1 cellular context compared by ENCODE assay signal in genomic region chr11:119018074-119018938, GRCh38.
TF ChIP-seq lines count a peak whose summit lies in the region.

TSS of gene RPS25 (minus strand) at chr11:119018343. CDS start at chr11:119018284, 59 bp downstream.
TSS of gene TRAPPC4 (plus strand) at chr11:119018766. CDS start at chr11:119018796, 30 bp downstream.

TF ChIP-seq in HepG2, 621 proteins besides CTCF, POLR2A, EP300 and RAD21 (continued from another document and continues in another):
- TF ChIP-seq ATF4 (CRISPR knock-in tag; IDR thresholded peaks at IDR 0.05) (peak in 1 of 2 experiments; percentile 63; a peak in 2 of 4 replicates), RNF2 (conservative IDR thresholded peaks at IDR 0.05; ENCODE audit: low read depth) (0 out of 2 replicates have a peak, but pooled peaks have one; percentile 45), TCF7L2 (IDR thresholded peaks at IDR 0.05; ENCODE audit: low read depth, low read length) (no peak), SPEN (CRISPR knock-in tag; IDR thresholded peaks at IDR 0.05; ENCODE audit: low read depth) (peak; percentile 96), TCF7 (IDR thresholded peaks at IDR 0.05; ENCODE audit: low read depth) (peak; percentile 28; the same call in 1 of the 2 replicates), ZNF530 (CRISPR knock-in tag; IDR thresholded peaks at IDR 0.05; ENCODE audit: low read depth) (no peak), ZSCAN31 (CRISPR knock-in tag; IDR thresholded peaks at IDR 0.05; ENCODE audit: low read depth) (peak; percentile 65; the same call in 1 of the 2 replicates), MEIS2 (CRISPR knock-in tag; IDR thresholded peaks at IDR 0.05) (peak; percentile 62; the same call in 1 of the 2 replicates), ZNF710 (CRISPR knock-in tag; IDR thresholded peaks at IDR 0.05; ENCODE audit: borderline replicate concordance) (peak; percentile 25; the same call in 1 of the 2 replicates), ZBTB14 (CRISPR knock-in tag; IDR thresholded peaks at IDR 0.05) (no peak), THAP7 (CRISPR knock-in tag; IDR thresholded peaks at IDR 0.05) (peak; percentile 92; the same call in 1 of the 2 replicates), IKZF1 (IDR thresholded peaks at IDR 0.05) (no peak), KDM6A (CRISPR knock-in tag; IDR thresholded peaks at IDR 0.05; ENCODE audit: low read depth) (no peak), ZNF264 (CRISPR knock-in tag; IDR thresholded peaks at IDR 0.05) (peak; percentile 19; the same call in 1 of the 2 replicates), SCMH1 (CRISPR knock-in tag; IDR thresholded peaks at IDR 0.05; ENCODE audit: borderline replicate concordance) (no peak), ZNF552 (CRISPR knock-in tag; IDR thresholded peaks at IDR 0.05; ENCODE audit: borderline replicate concordance) (no peak), MTA3 (CRISPR knock-in tag; IDR thresholded peaks at IDR 0.05) (no peak), IKZF4 (CRISPR knock-in tag; IDR thresholded peaks at IDR 0.05; ENCODE audit: borderline replicate concordance, low read depth, not compliant biosample characterization) (no peak), ZBTB7B (CRISPR knock-in tag; IDR thresholded peaks at IDR 0.05) (no peak; the same call in 1 of the 2 replicates), ZNF724P (CRISPR knock-in tag; IDR thresholded peaks at IDR 0.05; ENCODE audit: borderline replicate concordance) (no peak), RFXANK (CRISPR knock-in tag; IDR thresholded peaks at IDR 0.05) (no peak; the same call in 1 of the 2 replicates), MED8 (CRISPR knock-in tag; IDR thresholded peaks at IDR 0.05; ENCODE audit: insufficient replicate concordance) (no peak), ZNF572 (CRISPR knock-in tag; IDR thresholded peaks at IDR 0.05) (no peak), HOXD1 (CRISPR knock-in tag; IDR thresholded peaks at IDR 0.05) (0 out of 2 replicates have a peak, but pooled peaks have one; percentile 72), ZNF567 (CRISPR knock-in tag; IDR thresholded peaks at IDR 0.05; ENCODE audit: borderline replicate concordance) (0 out of 2 replicates have a peak, but pooled peaks have one; percentile 89), GLMP (CRISPR knock-in tag; IDR thresholded peaks at IDR 0.05; ENCODE audit: borderline replicate concordance) (no peak), JUN (CRISPR knock-in tag; IDR thresholded peaks at IDR 0.05) (no peak), ZNF570 (CRISPR knock-in tag; IDR thresholded peaks at IDR 0.05; ENCODE audit: borderline replicate concordance) (no peak), HNF4A (CRISPR knock-in tag; IDR thresholded peaks at IDR 0.05) (peak; percentile 40; the same call in 1 of the 2 replicates), ISX (CRISPR knock-in tag; conservative IDR thresholded peaks at IDR 0.05) (0 out of 2 replicates have a peak, but pooled peaks have one; percentile 6), RBFOX2 (IDR thresholded peaks at IDR 0.05; ENCODE audit: low read depth, low read length) (peak; percentile 71), EED (CRISPR knock-in tag; IDR thresholded peaks at IDR 0.05) (peak; percentile 86), NR1H2 (CRISPR knock-in tag; IDR thresholded peaks at IDR 0.05; ENCODE audit: borderline replicate concordance, low read depth) (no peak), ZNF431 (CRISPR knock-in tag; IDR thresholded peaks at IDR 0.05; ENCODE audit: borderline replicate concordance, low read depth) (peak; percentile 75; the same call in 1 of the 2 replicates), ZNF207 (IDR thresholded peaks at IDR 0.05; ENCODE audit: borderline replicate concordance) (no peak), POGZ (CRISPR knock-in tag; IDR thresholded peaks at IDR 0.05) (peak; percentile 8), ZNF670 (CRISPR knock-in tag; IDR thresholded peaks at IDR 0.05; ENCODE audit: borderline replicate concordance) (peak; percentile 61; the same call in 1 of the 2 replicates), TRIM24 (CRISPR knock-in tag; IDR thresholded peaks at IDR 0.05) (no peak), ZBTB10 (CRISPR knock-in tag; IDR thresholded peaks at IDR 0.05; ENCODE audit: borderline replicate concordance) (no peak), ZNF678 (CRISPR knock-in tag; IDR thresholded peaks at IDR 0.05) (no peak), GFI1 (CRISPR knock-in tag; IDR thresholded peaks at IDR 0.05; ENCODE audit: borderline replicate concordance) (no peak; the same call in 1 of the 2 replicates), TBL1XR1 (IDR thresholded peaks at IDR 0.05; ENCODE audit: borderline replicate concordance, low read length, partially characterized antibody) (no peak), STAG1 (CRISPR knock-in tag; IDR thresholded peaks at IDR 0.05) (0 out of 2 replicates have a peak, but pooled peaks have one; percentile 10), TOE1 (CRISPR knock-in tag; IDR thresholded peaks at IDR 0.05) (no peak), ZIK1 (CRISPR knock-in tag; IDR thresholded peaks at IDR 0.05; ENCODE audit: borderline replicate concordance, low read depth) (no peak), PRMT3 (CRISPR knock-in tag; IDR thresholded peaks at IDR 0.05; ENCODE audit: borderline replicate concordance, low read depth) (peak; percentile 77; the same call in 1 of the 2 replicates), CENPT (CRISPR knock-in tag; IDR thresholded peaks at IDR 0.05; ENCODE audit: low read depth) (no peak), ZNF709 (CRISPR knock-in tag; IDR thresholded peaks at IDR 0.05) (no peak; the same call in 1 of the 2 replicates), SNAPC4 (CRISPR knock-in tag; IDR thresholded peaks at IDR 0.05) (peak; percentile 75; the same call in 1 of the 2 replicates), KDM5B (CRISPR knock-in tag; IDR thresholded peaks at IDR 0.05; ENCODE audit: borderline replicate concordance) (peak; percentile 85; the same call in 1 of the 2 replicates), NFE2 (CRISPR knock-in tag; IDR thresholded peaks at IDR 0.05) (no peak), ZSCAN9 (CRISPR knock-in tag; IDR thresholded peaks at IDR 0.05; ENCODE audit: borderline replicate concordance) (peak; percentile 39; the same call in 1 of the 2 replicates), GMEB1 (CRISPR knock-in tag; IDR thresholded peaks at IDR 0.05; ENCODE audit: borderline replicate concordance) (peak; percentile 79), ZNF766 (CRISPR knock-in tag; IDR thresholded peaks at IDR 0.05; ENCODE audit: borderline replicate concordance) (no peak)
